8 cellular contexts compared by ENCODE assay signal in genomic region chr6:8743146-8743745, GRCh38.
DNase-seq lines count a peak whose midpoint lies in the region; ATAC-seq and TF ChIP-seq lines count a peak whose summit lies in the region.

No MANE protein-coding gene starts in this region.

- no peak for ATAC-seq in CD4-positive, alpha-beta T cell (ENCODE audit: poor library complexity)
- ATAC-seq in GM19395 (IDR thresholded peaks at IDR 0.05; ENCODE audit: unreplicated experiment) (peak; percentile 86), HG03565 (IDR thresholded peaks at IDR 0.05; ENCODE audit: unreplicated experiment) (peak; percentile 84), HG02840 (IDR thresholded peaks at IDR 0.05; ENCODE audit: low FRiP score, unreplicated experiment) (no peak)

- no peak overlapping the region for H3K27ac Mint-ChIP-seq in CD4-positive, alpha-beta T cell
- H3K27ac Mint-ChIP-seq in activated T-helper 2 cell treated with anti-CD3 and anti-CD28 coated beads, Interferon-gamma antibody, Interleukin-2, Interleukin-4, amounts not matched to agents 10 μg/mL and 5 μg/mL and 100 μg/mL, durations not matched to agents 14 hours and 24 hours and 36 hours = no peak overlapping the region

- no peaks in the 10 kb centered on the region for H3K36me3 Mint-ChIP-seq in CD4-positive, alpha-beta T cell (ENCODE audit: low read depth)
- no peaks in the 10 kb centered on the region for H3K36me3 Mint-ChIP-seq in activated T-helper 2 cell treated with anti-CD3 and anti-CD28 coated beads, Interferon-gamma antibody, Interleukin-2, Interleukin-4, amounts not matched to agents 10 μg/mL and 5 μg/mL and 100 μg/mL, durations not matched to agents 14 hours and 24 hours and 36 hours (ENCODE audit: low read depth)

- POLR2A ChIA-PET in CD4-positive, alpha-beta T cell (lab: Charles Lee) = no interaction called here

- peaks cover 8% of the 10 kb centered on the region for H3K4me1 Mint-ChIP-seq in CD4-positive, alpha-beta T cell (ENCODE audit: low read depth)
- peaks cover 4% of the 10 kb centered on the region for H3K4me1 Mint-ChIP-seq in activated T-helper 2 cell treated with anti-CD3 and anti-CD28 coated beads, Interferon-gamma antibody, Interleukin-2, Interleukin-4, amounts not matched to agents 10 μg/mL and 5 μg/mL and 100 μg/mL, durations not matched to agents 14 hours and 24 hours and 36 hours (ENCODE audit: low read depth)

- intact Hi-C loops in CD4-positive, alpha-beta T cell (cut with DNase I, micrococcal nuclease) = no loop called here
- intact Hi-C loops in activated T-helper 2 cell treated with anti-CD3 and anti-CD28 coated beads, Interferon-gamma antibody, Interleukin-2, Interleukin-4, amounts not matched to agents 10 μg/mL and 5 μg/mL and 100 μg/mL, durations not matched to agents 14 hours and 24 hours and 36 hours (cut with micrococcal nuclease) = no loop called here

- no peaks in the 10 kb centered on the region for H3K27me3 ChIP-seq in CD4-positive, alpha-beta T cell (ENCODE audit: control insufficient read depth, insufficient read depth, low read length)

- peak overlapping the region; percentile 62 for H3K4me3 Mint-ChIP-seq in CD4-positive, alpha-beta T cell
- H3K4me3 Mint-ChIP-seq in activated T-helper 2 cell treated with anti-CD3 and anti-CD28 coated beads, Interferon-gamma antibody, Interleukin-2, Interleukin-4, amounts not matched to agents 10 μg/mL and 5 μg/mL and 100 μg/mL, durations not matched to agents 14 hours and 24 hours and 36 hours (ENCODE audit: low read depth) = peak overlapping the region; percentile 41

- peaks cover 5% of the 10 kb centered on the region for H3K9me3 Mint-ChIP-seq in CD4-positive, alpha-beta T cell
- H3K9me3 Mint-ChIP-seq in activated T-helper 2 cell treated with anti-CD3 and anti-CD28 coated beads, Interferon-gamma antibody, Interleukin-2, Interleukin-4, amounts not matched to agents 10 μg/mL and 5 μg/mL and 100 μg/mL, durations not matched to agents 14 hours and 24 hours and 36 hours = peaks cover 4% of the 10 kb centered on the region

- no peaks in the 10 kb centered on the region for H3K27me3 Mint-ChIP-seq in CD4-positive, alpha-beta T cell
- H3K27me3 Mint-ChIP-seq in activated T-helper 2 cell treated with anti-CD3 and anti-CD28 coated beads, Interferon-gamma antibody, Interleukin-2, Interleukin-4, amounts not matched to agents 10 μg/mL and 5 μg/mL and 100 μg/mL, durations not matched to agents 14 hours and 24 hours and 36 hours (ENCODE audit: low read depth) = no peaks in the 10 kb centered on the region

- no peak for TF ChIP-seq CTCF in CD4-positive, alpha-beta T cell (IDR thresholded peaks at IDR 0.05)

- no peak overlapping the region for H3K27ac ChIP-seq in CD4-positive, alpha-beta T cell (ENCODE audit: low read depth, low read length)

- CTCF ChIA-PET in CD4-positive, alpha-beta T cell (lab: Charles Lee) = interaction anchor here (1.3 kb wide), 1 partner anchor 8 kb away, joined by 4 read pairs; no protein-coding TSS in a partner anchor

- no peaks in the 10 kb centered on the region for H3K9me3 ChIP-seq in CD4-positive, alpha-beta T cell (ENCODE audit: control insufficient read depth, low read length)

- no peak for DNase-seq in CD4-positive, alpha-beta T cell
- DNase-seq in activated T-helper 2 cell treated with anti-CD3 and anti-CD28 coated beads, Interferon-gamma antibody, Interleukin-2, Interleukin-4, amounts not matched to agents 10 μg/mL and 5 μg/mL and 100 μg/mL, durations not matched to agents 14 hours and 24 hours and 36 hours (ENCODE audit: low spot score) = no peak
- no peak for DNase-seq in NCI-H2171 treated with DMSO at 0.1 percent for 48 hours (lab: John Stamatoyannopoulos, UW)
- DNase-seq in HK-2 (ENCODE audit: unreplicated experiment) = no peak
- no peak for DNase-seq in COR-L47 (lab: John Stamatoyannopoulos, UW)

Comparison
In these comparisons a context has a peak if more than half of its experiments do, and no peak if none do; other contexts are left out.
1. ATAC-seq: peak in GM19395 (single experiment) and HG03565 (single experiment); none in CD4-positive, alpha-beta T cell (single experiment) and HG02840 (single experiment).